In genomic region chr16:21525029-21525895, GRCh38 we compare ENCODE assay signal across 1 cellular context.
A peak's percentile ranks its signal among the peaks of the same experiment; 100 is the strongest.
TF ChIP-seq lines count a peak whose summit lies in the region.

No MANE protein-coding gene starts in this region.

TF ChIP-seq in HepG2, 621 proteins besides CTCF, POLR2A, EP300 and RAD21 (continued from another document and continues in another):
- 0 out of 2 replicates have a peak, but pooled peaks have one; percentile 85 for TF ChIP-seq IRF1 (CRISPR knock-in tag; IDR thresholded peaks at IDR 0.05; ENCODE audit: low read depth)
- TF ChIP-seq CHCHD3 (CRISPR knock-in tag; IDR thresholded peaks at IDR 0.05): 0 out of 2 replicates have a peak, but pooled peaks have one; percentile 69
- TF ChIP-seq ZNF484 (CRISPR knock-in tag; IDR thresholded peaks at IDR 0.05; ENCODE audit: borderline replicate concordance, low read depth): 0 out of 2 replicates have a peak, but pooled peaks have one; percentile 33
- TF ChIP-seq ZNF552 (CRISPR knock-in tag; IDR thresholded peaks at IDR 0.05; ENCODE audit: borderline replicate concordance): peak; percentile 97
- TF ChIP-seq ZNF770 (CRISPR knock-in tag; IDR thresholded peaks at IDR 0.05): peak; percentile 27; the same call in 1 of the 2 replicates
- peak; percentile 4 for TF ChIP-seq CENPT (CRISPR knock-in tag; IDR thresholded peaks at IDR 0.05; ENCODE audit: low read depth)
- peak; percentile 60 for TF ChIP-seq ZFP91 (CRISPR knock-in tag; IDR thresholded peaks at IDR 0.05; ENCODE audit: borderline replicate concordance)
- TF ChIP-seq ONECUT2 (CRISPR knock-in tag; IDR thresholded peaks at IDR 0.05): peak; percentile 65; the same call in 1 of the 2 replicates
- peak; percentile 88 for TF ChIP-seq YEATS4 (CRISPR knock-in tag; IDR thresholded peaks at IDR 0.05; ENCODE audit: borderline replicate concordance)
- peak; percentile 97 for TF ChIP-seq HOXD1 (CRISPR knock-in tag; IDR thresholded peaks at IDR 0.05)
- TF ChIP-seq ATF4 (CRISPR knock-in tag; IDR thresholded peaks at IDR 0.05): peak in 1 of 2 experiments; percentile 94; a peak in 2 of 4 replicates
- TF ChIP-seq RXRB (CRISPR knock-in tag; IDR thresholded peaks at IDR 0.05; ENCODE audit: borderline replicate concordance): peak; percentile 100
- TF ChIP-seq MTA1 (CRISPR knock-in tag; IDR thresholded peaks at IDR 0.05; ENCODE audit: borderline replicate concordance): peak; percentile 99; the same call in 1 of the 2 replicates
- TF ChIP-seq CBFB (CRISPR knock-in tag; IDR thresholded peaks at IDR 0.05): peak; percentile 97
- peak; percentile 82; the same call in 1 of the 2 replicates for TF ChIP-seq ZNF564 (CRISPR knock-in tag; IDR thresholded peaks at IDR 0.05)
- peak; percentile 77 for TF ChIP-seq HNF4G (IDR thresholded peaks at IDR 0.05; ENCODE audit: borderline replicate concordance, low read depth, low read length)
- TF ChIP-seq HNF4G (CRISPR knock-in tag; IDR thresholded peaks at IDR 0.05; ENCODE audit: borderline replicate concordance, low read depth): peak; percentile 93
- TF ChIP-seq PHF8 (CRISPR knock-in tag; IDR thresholded peaks at IDR 0.05): peak; percentile 56; the same call in 1 of the 2 replicates
- peak; percentile 96 for TF ChIP-seq HNRNPL (IDR thresholded peaks at IDR 0.05; ENCODE audit: low read depth, low read length)
- peak; percentile 94 for TF ChIP-seq XRCC5 (optimal IDR thresholded peaks at IDR 0.05; ENCODE audit: low read length)
- TF ChIP-seq ZNF605 (CRISPR knock-in tag; IDR thresholded peaks at IDR 0.05): peak; percentile 84; the same call in 1 of the 2 replicates
- TF ChIP-seq SP4 (CRISPR knock-in tag; IDR thresholded peaks at IDR 0.05): peak; percentile 66
- peak; percentile 88; the same call in 1 of the 2 replicates for TF ChIP-seq TRAFD1 (CRISPR knock-in tag; IDR thresholded peaks at IDR 0.05; ENCODE audit: borderline replicate concordance)
- TF ChIP-seq MEIS1 (CRISPR knock-in tag; IDR thresholded peaks at IDR 0.05; ENCODE audit: borderline replicate concordance): peak; percentile 94; the same call in 1 of the 2 replicates
- peak; percentile 94; the same call in 1 of the 2 replicates for TF ChIP-seq GFI1 (CRISPR knock-in tag; IDR thresholded peaks at IDR 0.05; ENCODE audit: borderline replicate concordance)
- 0 out of 4 replicates have a peak, but pooled peaks of 1 of the 2 experiments have one; percentile 10 for TF ChIP-seq REST (IDR thresholded peaks at IDR 0.05; ENCODE audit: borderline replicate concordance in 1 of 2, low read depth in 1 of 2, low read length in 2 of 2)
- TF ChIP-seq DRAP1 (CRISPR knock-in tag; IDR thresholded peaks at IDR 0.05): peak; percentile 83; the same call in 1 of the 2 replicates
- peak; percentile 91 for TF ChIP-seq ZBTB33 (CRISPR knock-in tag; IDR thresholded peaks at IDR 0.05)
- TF ChIP-seq ZNF350 (CRISPR knock-in tag; IDR thresholded peaks at IDR 0.05; ENCODE audit: borderline replicate concordance, low read depth): peak; percentile 99
- TF ChIP-seq ZNF569 (CRISPR knock-in tag; IDR thresholded peaks at IDR 0.05; ENCODE audit: borderline replicate concordance): 0 out of 2 replicates have a peak, but pooled peaks have one; percentile 70
- TF ChIP-seq ZNF12 (CRISPR knock-in tag; IDR thresholded peaks at IDR 0.05): peak; percentile 85
- peak; percentile 47 for TF ChIP-seq ZFP41 (CRISPR knock-in tag; IDR thresholded peaks at IDR 0.05; ENCODE audit: borderline replicate concordance)
- peak; percentile 91; the same call in 1 of the 2 replicates for TF ChIP-seq ZNF430 (CRISPR knock-in tag; IDR thresholded peaks at IDR 0.05)
- TF ChIP-seq ZSCAN21 (CRISPR knock-in tag; IDR thresholded peaks at IDR 0.05; ENCODE audit: borderline replicate concordance): peak; percentile 92
- TF ChIP-seq SOX13 (IDR thresholded peaks at IDR 0.05): peak; percentile 99
- TF ChIP-seq SOX13 (CRISPR knock-in tag; conservative IDR thresholded peaks at IDR 0.05 in 1 of 2, IDR thresholded peaks at IDR 0.05 in 1 of 2): peak; percentile 68 to 99; a peak in 2 of 4 replicates
- TF ChIP-seq THRA (CRISPR knock-in tag; IDR thresholded peaks at IDR 0.05; ENCODE audit: borderline replicate concordance): peak; percentile 100
- peak; percentile 51; the same call in 1 of the 2 replicates for TF ChIP-seq MTF1 (CRISPR knock-in tag; IDR thresholded peaks at IDR 0.05)
- TF ChIP-seq RFX3 (CRISPR knock-in tag; IDR thresholded peaks at IDR 0.05): peak; percentile 42; the same call in 1 of the 2 replicates
- peak; percentile 13; the same call in 1 of the 2 replicates for TF ChIP-seq BRF2 (CRISPR knock-in tag; IDR thresholded peaks at IDR 0.05)
